ENCODE assay signal across 18 cellular contexts in genomic region chr2:135782231-135782630, GRCh38. TPM values are rescaled to one million over a fixed set of nuclear protein-coding genes. Genes with fewer than 3 reads are reported as not detected.
DNase-seq lines count a peak whose midpoint lies in the region; ATAC-seq and TF ChIP-seq lines count a peak whose summit lies in the region.
"Had no signal": no experiment of that assay in that cellular context is flagged by ENCODE, and none has a peak within 500 bp of the region (broad histone marks: within the 10 kb centered on the region; RNA-seq: fewer than 3 reads in every experiment).

No MANE protein-coding gene starts in this region.

- H3K9me3 Mint-ChIP-seq in activated T-cell treated with anti-CD3 and anti-CD28 coated beads, Interleukin-2, amount 50 U/mL, for 24 hours: no peaks in the 10 kb centered on the region
- no peaks in the 10 kb centered on the region for H3K9me3 Mint-ChIP-seq in activated T-cell treated with anti-CD3 and anti-CD28 coated beads, Interleukin-2, amount 50 U/mL, for 72 hours
- H3K9me3 Mint-ChIP-seq in HFFc6 (peaks cover 12% of the 10 kb centered on the region), progenitor cell of endocrine pancreas (ENCODE audit: low read depth) (peaks cover 5% of the 10 kb centered on the region)
- H3K9me3 Mint-ChIP-seq in activated T-helper 1 cell treated with anti-CD3 and anti-CD28 coated beads, Interleukin-12 subunit alpha, Interleukin-12 subunit beta, Interleukin-2, Interleukin-4 antibody, amounts not matched to agents 30 ng/mL and 10 ng/mL and 1 ng/mL, durations not matched to agents 14 hours and 24 hours and 36 hours: no peaks in the 10 kb centered on the region
- H3K9me3 Mint-ChIP-seq in activated CD4-positive, alpha-beta T cell treated with anti-CD3 and anti-CD28 coated beads for 36 hours (ENCODE audit: low read depth): no peaks in the 10 kb centered on the region
- H3K9me3 Mint-ChIP-seq: CD4-positive, alpha-beta memory T cell had no signal

- POLR2A ChIA-PET in activated CD4-positive, alpha-beta T cell treated with anti-CD3 and anti-CD28 coated beads for 36 hours (lab: Charles Lee): interaction anchor here (0.6 to 0.7 kb wide), 2 partner anchors 71 to 82 kb away, joined by 3 read pairs; no protein-coding TSS in a partner anchor

- intact Hi-C loops in activated T-helper 1 cell treated with anti-CD3 and anti-CD28 coated beads, Interleukin-12 subunit alpha, Interleukin-12 subunit beta, Interleukin-2, Interleukin-4 antibody, amounts not matched to agents 30 ng/mL and 10 ng/mL and 1 ng/mL, durations not matched to agents 14 hours and 24 hours and 36 hours (cut with micrococcal nuclease): loop anchor here (5.0 kb wide), 1 partner anchor 70 kb away; no protein-coding TSS in a partner anchor
- intact Hi-C loops in activated CD4-positive, alpha-beta T cell treated with anti-CD3 and anti-CD28 coated beads for 36 hours (cut with DNase I, micrococcal nuclease): no loop called here

- DNase-seq in activated T-cell treated with anti-CD3 and anti-CD28 coated beads, Interleukin-2, amount 50 U/mL, for 24 hours: no peak
- no peak for DNase-seq in activated T-cell treated with anti-CD3 and anti-CD28 coated beads, Interleukin-2, amount 50 U/mL, for 72 hours
- DNase-seq in HFFc6: no peak
- DNase-seq in activated T-helper 1 cell treated with anti-CD3 and anti-CD28 coated beads, Interleukin-12 subunit alpha, Interleukin-12 subunit beta, Interleukin-2, Interleukin-4 antibody, amounts not matched to agents 30 ng/mL and 10 ng/mL and 1 ng/mL, durations not matched to agents 14 hours and 24 hours and 36 hours (ENCODE audit: low spot score): no peak
- DNase-seq in progenitor cell of endocrine pancreas (ENCODE audit: low spot score, unreplicated experiment): no peak
- DNase-seq in activated CD4-positive, alpha-beta T cell treated with anti-CD3 and anti-CD28 coated beads for 36 hours: no peak
- DNase-seq in NCI-H446 (lab: John Stamatoyannopoulos, UW): no peak
- DNase-seq: Calu3; CD4-positive, alpha-beta memory T cell; DMS 273 treated with DMSO at 0.1 percent for 48 hours; DMS53; DND-41; H9; IMR-90 had no signal

- no peak for ATAC-seq in activated T-cell treated with anti-CD3 and anti-CD28 coated beads, Interleukin-2, amount 50 U/mL, for 72 hours (replicated peaks in 1 of 2)
- no peak for ATAC-seq in activated CD4-positive, alpha-beta T cell treated with anti-CD3 and anti-CD28 coated beads for 36 hours
- no peak for ATAC-seq in HG03280 (IDR thresholded peaks at IDR 0.05; ENCODE audit: unreplicated experiment)
- ATAC-seq: A549, K562 had no signal

- H3K27me3 Mint-ChIP-seq in activated T-cell treated with anti-CD3 and anti-CD28 coated beads, Interleukin-2, amount 50 U/mL, for 24 hours: no peaks in the 10 kb centered on the region
- H3K27me3 Mint-ChIP-seq in activated T-cell treated with anti-CD3 and anti-CD28 coated beads, Interleukin-2, amount 50 U/mL, for 72 hours (ENCODE audit: low read depth): no peaks in the 10 kb centered on the region
- H3K27me3 Mint-ChIP-seq in HFFc6 (ENCODE audit: insufficient read depth) (peaks cover 2% of the 10 kb centered on the region), progenitor cell of endocrine pancreas (no peaks in the 10 kb centered on the region)
- no peaks in the 10 kb centered on the region for H3K27me3 Mint-ChIP-seq in activated T-helper 1 cell treated with anti-CD3 and anti-CD28 coated beads, Interleukin-12 subunit alpha, Interleukin-12 subunit beta, Interleukin-2, Interleukin-4 antibody, amounts not matched to agents 30 ng/mL and 10 ng/mL and 1 ng/mL, durations not matched to agents 14 hours and 24 hours and 36 hours (ENCODE audit: insufficient read depth)
- H3K27me3 Mint-ChIP-seq in activated CD4-positive, alpha-beta T cell treated with anti-CD3 and anti-CD28 coated beads for 36 hours: no peaks in the 10 kb centered on the region
- H3K27me3 Mint-ChIP-seq: CD4-positive, alpha-beta memory T cell had no signal

- TF ChIP-seq CTCF in HFFc6 (IDR thresholded peaks at IDR 0.05) (no peak), progenitor cell of endocrine pancreas (IDR thresholded peaks at IDR 0.05; ENCODE audit: unreplicated experiment) (no peak)

- H3K4me1 Mint-ChIP-seq in activated T-cell treated with anti-CD3 and anti-CD28 coated beads, Interleukin-2, amount 50 U/mL, for 24 hours (ENCODE audit: low read depth): no peaks in the 10 kb centered on the region
- H3K4me1 Mint-ChIP-seq in activated T-cell treated with anti-CD3 and anti-CD28 coated beads, Interleukin-2, amount 50 U/mL, for 72 hours (ENCODE audit: low read depth): no peaks in the 10 kb centered on the region
- H3K4me1 Mint-ChIP-seq in HFFc6 (ENCODE audit: low read depth): peaks cover 35% of the 10 kb centered on the region
- H3K4me1 Mint-ChIP-seq in activated T-helper 1 cell treated with anti-CD3 and anti-CD28 coated beads, Interleukin-12 subunit alpha, Interleukin-12 subunit beta, Interleukin-2, Interleukin-4 antibody, amounts not matched to agents 30 ng/mL and 10 ng/mL and 1 ng/mL, durations not matched to agents 14 hours and 24 hours and 36 hours (ENCODE audit: low read depth): no peaks in the 10 kb centered on the region
- H3K4me1 Mint-ChIP-seq in progenitor cell of endocrine pancreas (ENCODE audit: low read depth): no peaks in the 10 kb centered on the region
- no peaks in the 10 kb centered on the region for H3K4me1 Mint-ChIP-seq in activated CD4-positive, alpha-beta T cell treated with anti-CD3 and anti-CD28 coated beads for 36 hours
- H3K4me1 Mint-ChIP-seq: CD14-positive monocyte had no signal

- H3K4me3 Mint-ChIP-seq in activated T-cell treated with anti-CD3 and anti-CD28 coated beads, Interleukin-2, amount 50 U/mL, for 24 hours: no peak overlapping the region
- H3K4me3 Mint-ChIP-seq in activated T-cell treated with anti-CD3 and anti-CD28 coated beads, Interleukin-2, amount 50 U/mL, for 72 hours: no peak overlapping the region
- no peak overlapping the region for H3K4me3 Mint-ChIP-seq in HFFc6
- no peak overlapping the region for H3K4me3 Mint-ChIP-seq in activated T-helper 1 cell treated with anti-CD3 and anti-CD28 coated beads, Interleukin-12 subunit alpha, Interleukin-12 subunit beta, Interleukin-2, Interleukin-4 antibody, amounts not matched to agents 30 ng/mL and 10 ng/mL and 1 ng/mL, durations not matched to agents 14 hours and 24 hours and 36 hours
- no peak overlapping the region for H3K4me3 Mint-ChIP-seq in progenitor cell of endocrine pancreas (ENCODE audit: low read depth)
- no peak overlapping the region for H3K4me3 Mint-ChIP-seq in activated CD4-positive, alpha-beta T cell treated with anti-CD3 and anti-CD28 coated beads for 36 hours
- H3K4me3 Mint-ChIP-seq: CD14-positive monocyte; CD4-positive, alpha-beta memory T cell; H9 had no signal

- H3K27ac Mint-ChIP-seq in activated T-cell treated with anti-CD3 and anti-CD28 coated beads, Interleukin-2, amount 50 U/mL, for 24 hours: peak overlapping the region; percentile 38
- H3K27ac Mint-ChIP-seq in activated T-cell treated with anti-CD3 and anti-CD28 coated beads, Interleukin-2, amount 50 U/mL, for 72 hours: no peak overlapping the region
- H3K27ac Mint-ChIP-seq in HFFc6 (peak overlapping the region; percentile 36; the same call in 1 of the 2 replicates), progenitor cell of endocrine pancreas (peak overlapping the region; percentile 46)
- H3K27ac Mint-ChIP-seq in activated T-helper 1 cell treated with anti-CD3 and anti-CD28 coated beads, Interleukin-12 subunit alpha, Interleukin-12 subunit beta, Interleukin-2, Interleukin-4 antibody, amounts not matched to agents 30 ng/mL and 10 ng/mL and 1 ng/mL, durations not matched to agents 14 hours and 24 hours and 36 hours: peak overlapping the region; percentile 52
- no peak overlapping the region for H3K27ac Mint-ChIP-seq in activated CD4-positive, alpha-beta T cell treated with anti-CD3 and anti-CD28 coated beads for 36 hours
- H3K27ac Mint-ChIP-seq: CD14-positive monocyte had no signal

- CTCF ChIA-PET in activated CD4-positive, alpha-beta T cell treated with anti-CD3 and anti-CD28 coated beads for 36 hours (lab: Charles Lee): interaction anchor here (0.9 to 5.9 kb wide), 5 partner anchors 10 to 793 kb away, joined by 3 to 60 read pairs (median 4); no protein-coding TSS in a partner anchor

- H3K36me3 Mint-ChIP-seq in activated T-cell treated with anti-CD3 and anti-CD28 coated beads, Interleukin-2, amount 50 U/mL, for 24 hours (ENCODE audit: low read depth): peaks cover 96% of the 10 kb centered on the region
- H3K36me3 Mint-ChIP-seq in activated T-cell treated with anti-CD3 and anti-CD28 coated beads, Interleukin-2, amount 50 U/mL, for 72 hours (ENCODE audit: insufficient read depth in 2 of 2): peaks cover 11 to 41% of the 10 kb centered on the region in 2 donors
- peaks cover 61% of the 10 kb centered on the region for H3K36me3 Mint-ChIP-seq in HFFc6 (ENCODE audit: low read depth)
- peaks cover 61% of the 10 kb centered on the region for H3K36me3 Mint-ChIP-seq in activated T-helper 1 cell treated with anti-CD3 and anti-CD28 coated beads, Interleukin-12 subunit alpha, Interleukin-12 subunit beta, Interleukin-2, Interleukin-4 antibody, amounts not matched to agents 30 ng/mL and 10 ng/mL and 1 ng/mL, durations not matched to agents 14 hours and 24 hours and 36 hours (ENCODE audit: low read depth)
- peaks cover 52% of the 10 kb centered on the region for H3K36me3 Mint-ChIP-seq in progenitor cell of endocrine pancreas (ENCODE audit: insufficient read depth)
- peaks cover 56% of the 10 kb centered on the region for H3K36me3 Mint-ChIP-seq in activated CD4-positive, alpha-beta T cell treated with anti-CD3 and anti-CD28 coated beads for 36 hours (ENCODE audit: low read depth)

RNA-seq across cellular contexts. Expression of gene UBXN4, which starts 40.6 kb away (rescaled TPM):
- 100 to 1,000 TPM; 150 to 173 TPM for total RNA-seq in activated T-cell treated with anti-CD3 and anti-CD28 coated beads, Interleukin-2, amount 50 U/mL, for 72 hours
- 10 to 100 TPM; 65.8 to 89.1 (median 74.3) TPM for total RNA-seq in HFFc6 (2021; fragmentation: NEBNext Ultra II Directional; extraction: Animal tissue kit (Norgen Biotek cat#: 25700))
- total RNA-seq in activated T-helper 1 cell treated with anti-CD3 and anti-CD28 coated beads, Interleukin-12 subunit alpha, Interleukin-12 subunit beta, Interleukin-2, Interleukin-4 antibody, amounts not matched to agents 30 ng/mL and 10 ng/mL and 1 ng/mL, durations not matched to agents 14 hours and 24 hours and 36 hours: 115 and 121 TPM in 2 replicates
- 140 and 143 TPM in 2 replicates for total RNA-seq in progenitor cell of endocrine pancreas
- 100 to 1,000 TPM in 1 of 2 experiments, 10 to 100 TPM in 1; 97.0 to 104 TPM for total RNA-seq in activated CD4-positive, alpha-beta T cell treated with anti-CD3 and anti-CD28 coated beads for 36 hours

RNA-seq across cellular contexts. Expression of gene LCT, which starts 54.8 kb away (rescaled TPM):
- total RNA-seq in activated T-cell treated with anti-CD3 and anti-CD28 coated beads, Interleukin-2, amount 50 U/mL, for 72 hours: under 1 TPM; 0.19 to 0.29 TPM
- total RNA-seq in HFFc6 (2021; fragmentation: NEBNext Ultra II Directional; extraction: Animal tissue kit (Norgen Biotek cat#: 25700)): not detected
- total RNA-seq in activated T-helper 1 cell treated with anti-CD3 and anti-CD28 coated beads, Interleukin-12 subunit alpha, Interleukin-12 subunit beta, Interleukin-2, Interleukin-4 antibody, amounts not matched to agents 30 ng/mL and 10 ng/mL and 1 ng/mL, durations not matched to agents 14 hours and 24 hours and 36 hours: 0.41 and 0.42 TPM in 2 replicates
- total RNA-seq in progenitor cell of endocrine pancreas: 0.19 TPM in 1 of 2 replicates, not detected in the other
- under 1 TPM; 0.16 TPM for total RNA-seq in activated CD4-positive, alpha-beta T cell treated with anti-CD3 and anti-CD28 coated beads for 36 hours

Comparison
In these comparisons a context has a peak if more than half of its experiments do, and no peak if none do; other contexts are left out.
1. H3K27ac Mint-ChIP-seq: peak in activated T-cell treated with anti-CD3 and anti-CD28 coated beads, Interleukin-2, amount 50 U/mL, for 24 hours (single experiment), HFFc6 (single experiment), activated T-helper 1 cell treated with anti-CD3 and anti-CD28 coated beads, Interleukin-12 subunit alpha, Interleukin-12 subunit beta, Interleukin-2, Interleukin-4 antibody, amounts not matched to agents 30 ng/mL and 10 ng/mL and 1 ng/mL, durations not matched to agents 14 hours and 24 hours and 36 hours (single experiment) and progenitor cell of endocrine pancreas (single experiment); none in activated T-cell treated with anti-CD3 and anti-CD28 coated beads, Interleukin-2, amount 50 U/mL, for 72 hours (single experiment) and activated CD4-positive, alpha-beta T cell treated with anti-CD3 and anti-CD28 coated beads for 36 hours (single experiment).